In genomic region chr12:124686885-124687694, GRCh38 we compare ENCODE assay signal across 9 cellular contexts.
A peak's percentile ranks its signal among the peaks of the same experiment; 100 is the strongest.
DNase-seq lines count a peak whose midpoint lies in the region; ATAC-seq and TF ChIP-seq lines count a peak whose summit lies in the region.
"Had no signal": no experiment of that assay in that cellular context is flagged by ENCODE, and none has a peak within 500 bp of the region (broad histone marks: within the 10 kb centered on the region; RNA-seq: fewer than 3 reads in every experiment).

No MANE protein-coding gene starts in this region.

- no peaks in the 10 kb centered on the region for H3K36me3 Mint-ChIP-seq in GM23338 (ENCODE audit: low read depth)

- peaks cover 2% of the 10 kb centered on the region for H3K27me3 Mint-ChIP-seq in GM23338 (ENCODE audit: insufficient read depth, low read depth, poor library complexity)

- DNase-seq in GM23338 (ENCODE audit: low spot score) (no peak), UCSD-AML1 (lab: John Stamatoyannopoulos, UW; ENCODE audit: unreplicated experiment) (peak; percentile 60), smooth muscle cell (lab: John Stamatoyannopoulos, UW; ENCODE audit: unreplicated experiment) (no peak), D341Med (ENCODE audit: low spot score) (no peak), COR-L47 (lab: John Stamatoyannopoulos, UW) (no peak)
- DNase-seq: activated effector memory CD4-positive, alpha-beta T cell treated with anti-CD3 and anti-CD28 coated beads, Interleukin-2, amount 50 U/mL, for 16 hours; NCI-H2029 had no signal

- H3K36me3 ChIP-seq in GM23338 (ENCODE audit: insufficient read depth) (no peaks in the 10 kb centered on the region), gastroesophageal sphincter (no peaks in the 10 kb centered on the region), smooth muscle cell (ENCODE audit: low read depth) (no peaks in the 10 kb centered on the region)

- no peak overlapping the region for H3K4me3 ChIP-seq in GM23338
- no peak overlapping the region for H3K4me3 ChIP-seq in gastroesophageal sphincter
- no peak overlapping the region for H3K4me3 ChIP-seq in smooth muscle cell

- no peaks in the 10 kb centered on the region for H3K9me2 ChIP-seq in GM23338 (ENCODE audit: insufficient read depth)

- H3K4me2 ChIP-seq in GM23338 (no peak overlapping the region), smooth muscle cell (no peak overlapping the region)

- no peak overlapping the region for H3K4me3 Mint-ChIP-seq in GM23338

- H3K4me1 Mint-ChIP-seq in GM23338: peaks cover 38% of the 10 kb centered on the region

- TF ChIP-seq POLR2A in gastroesophageal sphincter (IDR thresholded peaks at IDR 0.05): no peak

- ATAC-seq in GM23338 (no peak), gastroesophageal sphincter (no peak), HG03139 (IDR thresholded peaks at IDR 0.05; ENCODE audit: unreplicated experiment) (no peak)

- H3F3A ChIP-seq in GM23338 (replicated peaks; ENCODE audit: low read depth): no peaks in the 10 kb centered on the region
- H3F3A ChIP-seq in smooth muscle cell (ENCODE audit: low read depth): peaks cover 51% of the 10 kb centered on the region

- H3K79me2 ChIP-seq in GM23338 (replicated peaks; ENCODE audit: insufficient read depth) (no peaks in the 10 kb centered on the region), smooth muscle cell (ENCODE audit: low read depth) (no peaks in the 10 kb centered on the region)

- H4K20me1 ChIP-seq in GM23338 (replicated peaks; ENCODE audit: insufficient read depth) (no peaks in the 10 kb centered on the region; the same call in 1 of the 2 replicates), smooth muscle cell (ENCODE audit: low read depth) (no peaks in the 10 kb centered on the region)

- H3K4me1 ChIP-seq in GM23338 (ENCODE audit: insufficient read depth) (peaks cover 5% of the 10 kb centered on the region; the same call in 1 of the 2 replicates), gastroesophageal sphincter (peaks cover 0 to 64% (median 43%) of the 10 kb centered on the region in 3 donors), smooth muscle cell (ENCODE audit: low read depth) (peaks cover 37% of the 10 kb centered on the region)

- H3K9me3 ChIP-seq in gastroesophageal sphincter (peaks cover 0 to 4% (median 0%) of the 10 kb centered on the region in 3 donors), smooth muscle cell (replicated peaks; ENCODE audit: low read depth) (no peaks in the 10 kb centered on the region)

- no peak overlapping the region for H3K27ac Mint-ChIP-seq in GM23338

- no peak overlapping the region for H3K27ac ChIP-seq in GM23338 (ENCODE audit: low read depth)
- peak overlapping the region in 3 of 4 donors; percentile 91 to 92 (median 91) for H3K27ac ChIP-seq in gastroesophageal sphincter
- peak overlapping the region; percentile 92 for H3K27ac ChIP-seq in smooth muscle cell (ENCODE audit: low read depth)

- peaks cover 6% of the 10 kb centered on the region; the same call in 1 of the 3 replicates for H3K9me3 Mint-ChIP-seq in GM23338

- H3K27me3 ChIP-seq in GM23338 (ENCODE audit: insufficient read depth): no peaks in the 10 kb centered on the region
- H3K27me3 ChIP-seq in gastroesophageal sphincter: no peaks in the 10 kb centered on the region
- H3K27me3 ChIP-seq in smooth muscle cell (ENCODE audit: low read depth): no peaks in the 10 kb centered on the region

- no peak for TF ChIP-seq EP300 in gastroesophageal sphincter (IDR thresholded peaks at IDR 0.05)

- H2AFZ ChIP-seq in GM23338 (peak overlapping the region; percentile 56; the same call in 1 of the 2 replicates), smooth muscle cell (ENCODE audit: low read depth) (no peak overlapping the region)

- 84 to 87% methylated on average over 7 to 9 of the region's 10 CpGs for WGBS in gastroesophageal sphincter (ENCODE audit: low coverage in 1 of 2), 2 donors
- WGBS in smooth muscle cell (ENCODE audit: low lambda C conversion rate): 70% methylated on average over 10 of the region's 10 CpGs

- no peak overlapping the region for H3K9ac ChIP-seq in smooth muscle cell (ENCODE audit: low read depth)

- TF ChIP-seq CTCF in GM23338 (conservative IDR thresholded peaks at IDR 0.05; ENCODE audit: low read depth in 2 of 2) (no peak), gastroesophageal sphincter (IDR thresholded peaks at IDR 0.05) (no peak), smooth muscle cell (IDR thresholded peaks at IDR 0.05; ENCODE audit: borderline replicate concordance, insufficient read depth, poor library complexity, severe bottlenecking) (no peak)

TF ChIP-seq in GM23338, 12 proteins besides CTCF, POLR2A, EP300 and RAD21:
- TF ChIP-seq NANOG (IDR thresholded peaks at IDR 0.05; ENCODE audit: borderline replicate concordance) (no peak), CREB1 (CRISPR knock-in tag; IDR thresholded peaks at IDR 0.05; ENCODE audit: low read depth) (no peak), ZNF331 (CRISPR knock-in tag; IDR thresholded peaks at IDR 0.05; ENCODE audit: low read depth) (no peak)
